ENCODE assay signal across 1 cellular context in the genomic region with DNA sequence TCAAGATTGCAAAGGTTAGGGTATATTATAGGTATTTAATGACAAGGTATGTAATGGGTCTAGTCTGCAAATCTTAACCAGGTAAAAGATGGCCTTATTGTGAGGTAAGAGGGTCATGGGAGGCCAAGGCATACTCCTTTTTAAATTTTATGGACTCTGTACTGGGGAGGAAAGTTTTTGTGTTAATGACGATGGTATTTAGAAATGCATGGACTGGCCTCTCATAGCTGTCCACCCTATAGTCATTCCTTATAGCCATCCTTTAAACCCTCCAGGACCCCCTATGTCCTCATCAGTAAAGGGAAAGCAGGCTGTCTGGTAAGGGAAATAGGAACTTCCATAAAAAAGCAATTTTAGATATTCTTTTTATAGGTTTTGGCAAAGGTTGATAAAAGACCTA.
A peak's percentile ranks its signal among the peaks of the same experiment; 100 is the strongest.
TF ChIP-seq lines count a peak whose summit lies in the region.

No MANE protein-coding gene starts in this region.

TF ChIP-seq in HepG2, 621 proteins besides CTCF, POLR2A, EP300 and RAD21:
- TF ChIP-seq AGO2 (optimal IDR thresholded peaks at IDR 0.05; ENCODE audit: low read depth, low read length) (peak; percentile 68), FOXA3 (CRISPR knock-in tag; IDR thresholded peaks at IDR 0.05) (no peak), MEIS1 (CRISPR knock-in tag; IDR thresholded peaks at IDR 0.05; ENCODE audit: borderline replicate concordance) (no peak), ZNF792 (CRISPR knock-in tag; IDR thresholded peaks at IDR 0.05) (no peak), ZMYM4 (CRISPR knock-in tag; IDR thresholded peaks at IDR 0.05) (no peak), KAT7 (CRISPR knock-in tag; IDR thresholded peaks at IDR 0.05; ENCODE audit: borderline replicate concordance) (no peak), CAMTA2 (CRISPR knock-in tag; IDR thresholded peaks at IDR 0.05; ENCODE audit: borderline replicate concordance) (no peak), RBFOX2 (IDR thresholded peaks at IDR 0.05; ENCODE audit: low read depth, low read length) (peak; percentile 79)
- TF ChIP-seq, protein P1, sequence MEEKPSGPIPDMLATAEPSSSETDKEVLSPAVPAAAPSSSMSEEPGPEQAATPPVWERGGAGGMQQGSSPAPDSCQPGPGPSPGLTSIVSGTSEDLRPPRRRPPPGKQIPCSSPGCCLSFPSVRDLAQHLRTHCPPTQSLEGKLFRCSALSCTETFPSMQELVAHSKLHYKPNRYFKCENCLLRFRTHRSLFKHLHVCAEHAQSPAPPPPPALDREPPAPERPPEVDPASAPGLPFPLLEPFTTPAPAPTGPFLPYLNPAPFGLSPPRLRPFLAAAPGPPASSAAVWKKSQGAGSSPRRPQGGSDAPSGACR (CRISPR knock-in tag; IDR thresholded peaks at IDR 0.05): no peak
- TF ChIP-seq, protein P2, sequence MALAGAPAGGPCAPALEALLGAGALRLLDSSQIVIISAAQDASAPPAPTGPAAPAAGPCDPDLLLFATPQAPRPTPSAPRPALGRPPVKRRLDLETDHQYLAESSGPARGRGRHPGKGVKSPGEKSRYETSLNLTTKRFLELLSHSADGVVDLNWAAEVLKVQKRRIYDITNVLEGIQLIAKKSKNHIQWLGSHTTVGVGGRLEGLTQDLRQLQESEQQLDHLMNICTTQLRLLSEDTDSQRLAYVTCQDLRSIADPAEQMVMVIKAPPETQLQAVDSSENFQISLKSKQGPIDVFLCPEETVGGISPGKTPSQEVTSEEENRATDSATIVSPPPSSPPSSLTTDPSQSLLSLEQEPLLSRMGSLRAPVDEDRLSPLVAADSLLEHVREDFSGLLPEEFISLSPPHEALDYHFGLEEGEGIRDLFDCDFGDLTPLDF (CRISPR knock-in tag; IDR thresholded peaks at IDR 0.05): no peak
- TF ChIP-seq, protein P3, sequence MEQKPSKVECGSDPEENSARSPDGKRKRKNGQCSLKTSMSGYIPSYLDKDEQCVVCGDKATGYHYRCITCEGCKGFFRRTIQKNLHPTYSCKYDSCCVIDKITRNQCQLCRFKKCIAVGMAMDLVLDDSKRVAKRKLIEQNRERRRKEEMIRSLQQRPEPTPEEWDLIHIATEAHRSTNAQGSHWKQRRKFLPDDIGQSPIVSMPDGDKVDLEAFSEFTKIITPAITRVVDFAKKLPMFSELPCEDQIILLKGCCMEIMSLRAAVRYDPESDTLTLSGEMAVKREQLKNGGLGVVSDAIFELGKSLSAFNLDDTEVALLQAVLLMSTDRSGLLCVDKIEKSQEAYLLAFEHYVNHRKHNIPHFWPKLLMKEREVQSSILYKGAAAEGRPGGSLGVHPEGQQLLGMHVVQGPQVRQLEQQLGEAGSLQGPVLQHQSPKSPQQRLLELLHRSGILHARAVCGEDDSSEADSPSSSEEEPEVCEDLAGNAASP (CRISPR knock-in tag; IDR thresholded peaks at IDR 0.05; ENCODE audit: borderline replicate concordance): peak; percentile 62; the same call in 1 of the 2 replicates
- TF ChIP-seq, protein P4, sequence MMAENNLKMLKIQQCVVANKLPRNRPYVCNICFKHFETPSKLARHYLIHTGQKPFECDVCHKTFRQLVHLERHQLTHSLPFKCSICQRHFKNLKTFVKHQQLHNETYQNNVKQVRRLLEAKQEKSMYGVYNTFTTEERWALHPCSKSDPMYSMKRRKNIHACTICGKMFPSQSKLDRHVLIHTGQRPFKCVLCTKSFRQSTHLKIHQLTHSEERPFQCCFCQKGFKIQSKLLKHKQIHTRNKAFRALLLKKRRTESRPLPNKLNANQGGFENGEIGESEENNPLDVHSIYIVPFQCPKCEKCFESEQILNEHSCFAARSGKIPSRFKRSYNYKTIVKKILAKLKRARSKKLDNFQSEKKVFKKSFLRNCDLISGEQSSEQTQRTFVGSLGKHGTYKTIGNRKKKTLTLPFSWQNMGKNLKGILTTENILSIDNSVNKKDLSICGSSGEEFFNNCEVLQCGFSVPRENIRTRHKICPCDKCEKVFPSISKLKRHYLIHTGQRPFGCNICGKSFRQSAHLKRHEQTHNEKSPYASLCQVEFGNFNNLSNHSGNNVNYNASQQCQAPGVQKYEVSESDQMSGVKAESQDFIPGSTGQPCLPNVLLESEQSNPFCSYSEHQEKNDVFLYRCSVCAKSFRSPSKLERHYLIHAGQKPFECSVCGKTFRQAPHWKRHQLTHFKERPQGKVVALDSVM (CRISPR knock-in tag; IDR thresholded peaks at IDR 0.05): no peak
- TF ChIP-seq, protein P5, sequence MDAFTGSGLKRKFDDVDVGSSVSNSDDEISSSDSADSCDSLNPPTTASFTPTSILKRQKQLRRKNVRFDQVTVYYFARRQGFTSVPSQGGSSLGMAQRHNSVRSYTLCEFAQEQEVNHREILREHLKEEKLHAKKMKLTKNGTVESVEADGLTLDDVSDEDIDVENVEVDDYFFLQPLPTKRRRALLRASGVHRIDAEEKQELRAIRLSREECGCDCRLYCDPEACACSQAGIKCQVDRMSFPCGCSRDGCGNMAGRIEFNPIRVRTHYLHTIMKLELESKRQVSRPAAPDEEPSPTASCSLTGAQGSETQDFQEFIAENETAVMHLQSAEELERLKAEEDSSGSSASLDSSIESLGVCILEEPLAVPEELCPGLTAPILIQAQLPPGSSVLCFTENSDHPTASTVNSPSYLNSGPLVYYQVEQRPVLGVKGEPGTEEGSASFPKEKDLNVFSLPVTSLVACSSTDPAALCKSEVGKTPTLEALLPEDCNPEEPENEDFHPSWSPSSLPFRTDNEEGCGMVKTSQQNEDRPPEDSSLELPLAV (CRISPR knock-in tag; conservative IDR thresholded peaks at IDR 0.05; ENCODE audit: low read depth): no peak
TF ChIP-seq in HepG2: peak in this region for 3.
